In genomic region chr13:26132756-26133155, GRCh38 we compare ENCODE assay signal across 9 cellular contexts.
DNase-seq lines count a peak whose midpoint lies in the region; ATAC-seq and TF ChIP-seq lines count a peak whose summit lies in the region.
"Had no signal": no experiment of that assay in that cellular context is flagged by ENCODE, and none has a peak within 500 bp of the region (broad histone marks: within the 10 kb centered on the region; RNA-seq: fewer than 3 reads in every experiment).

No MANE protein-coding gene starts in this region.

- no TSS peak for BruUV-seq in Calu3 (replicated peaks; lab: Mats Ljungman, UMichigan)

- 44 to 52% methylated on average over 2 of the region's 2 CpGs for WGBS in GM23248 (ENCODE audit: low coverage in 1 of 2, low lambda C conversion rate in 2 of 2, missing lambda C conversion rate in 2 of 2), 2 experiments

- H3K9me3 ChIP-seq in GM23248 (ENCODE audit: low read depth): no peaks in the 10 kb centered on the region
- H3K9me3 ChIP-seq in RWPE2 (ENCODE audit: severe bottlenecking): no peaks in the 10 kb centered on the region
- H3K9me3 ChIP-seq in left lung: peaks cover 0 to 1% of the 10 kb centered on the region in 2 donors

- H3K27ac ChIP-seq in GM23248 (no peak overlapping the region), RWPE2 (ENCODE audit: poor library complexity, severe bottlenecking) (no peak overlapping the region), left lung (no peak overlapping the region)

- no peak overlapping the region for H3K9ac ChIP-seq in GM23248

- H3K36me3 ChIP-seq in GM23248 (ENCODE audit: low read depth) (no peaks in the 10 kb centered on the region), RWPE2 (ENCODE audit: low read depth) (no peaks in the 10 kb centered on the region), left lung (no peaks in the 10 kb centered on the region)

- peaks cover 7% of the 10 kb centered on the region for H3K27me3 Mint-ChIP-seq in Calu3 (ENCODE audit: unreplicated experiment)

- H3K9me3 Mint-ChIP-seq in Calu3 (ENCODE audit: low read depth, unreplicated experiment): no peaks in the 10 kb centered on the region
- H3K9me3 Mint-ChIP-seq: effector memory CD8-positive, alpha-beta T cell had no signal

- H3K27me3 ChIP-seq in GM23248 (replicated peaks; ENCODE audit: insufficient read depth) (0 out of 2 replicates have a peak, but pooled peaks cover 4% of the 10 kb centered on the region), RWPE2 (ENCODE audit: insufficient read depth, poor library complexity, severe bottlenecking) (peaks cover 3% of the 10 kb centered on the region), left lung (no peaks in the 10 kb centered on the region)

- H2AFZ ChIP-seq in GM23248: no peak overlapping the region

- no peaks in the 10 kb centered on the region for H3F3A ChIP-seq in GM23248 (ENCODE audit: insufficient read depth)

- in situ Hi-C loops in GM23248 (cut with MboI): no loop called here

- CTCF ChIA-PET in Calu3 (lab: Charles Lee): no interaction called here

- TF ChIP-seq CTCF in RWPE2 (IDR thresholded peaks at IDR 0.05; ENCODE audit: poor library complexity, severe bottlenecking): peak; percentile 30
- TF ChIP-seq CTCF in Calu3 (IDR thresholded peaks at IDR 0.05; ENCODE audit: unreplicated experiment): no peak
- no peak for TF ChIP-seq CTCF in left lung (IDR thresholded peaks at IDR 0.05)

- H3K4me1 ChIP-seq in GM23248 (ENCODE audit: insufficient read depth) (no peaks in the 10 kb centered on the region), RWPE2 (ENCODE audit: insufficient read depth, poor library complexity, severe bottlenecking) (no peaks in the 10 kb centered on the region), left lung (no peaks in the 10 kb centered on the region)

- H4K20me1 ChIP-seq in GM23248 (ENCODE audit: insufficient read depth): no peaks in the 10 kb centered on the region

- no peak overlapping the region for H3K4me2 ChIP-seq in GM23248 (ENCODE audit: unreplicated experiment)

- intact Hi-C loops in Calu3 (cut with micrococcal nuclease; ENCODE audit: unreplicated experiment): no loop called here
- intact Hi-C loops in left lung (cut with DNase I): no loop called here

- H3K4me3 Mint-ChIP-seq in Calu3 (ENCODE audit: low read depth, unreplicated experiment): no peak overlapping the region
- H3K4me3 Mint-ChIP-seq: effector memory CD8-positive, alpha-beta T cell had no signal

- no peak for ATAC-seq in RWPE2 (ENCODE audit: low read depth)
- ATAC-seq in left lung: no peak
- ATAC-seq in GM19324 (IDR thresholded peaks at IDR 0.05; ENCODE audit: low FRiP score, unreplicated experiment): no peak
- ATAC-seq: effector memory CD8-positive, alpha-beta T cell had no signal

- no peaks in the 10 kb centered on the region for H3K4me1 Mint-ChIP-seq in Calu3 (ENCODE audit: low read depth, unreplicated experiment)

- H3K27ac Mint-ChIP-seq in Calu3 (ENCODE audit: unreplicated experiment): no peak overlapping the region
- H3K27ac Mint-ChIP-seq: effector memory CD8-positive, alpha-beta T cell had no signal

- no peaks in the 10 kb centered on the region for H3K36me3 Mint-ChIP-seq in Calu3 (ENCODE audit: insufficient read depth, unreplicated experiment)

- H3K4me3 ChIP-seq in GM23248: no peak overlapping the region
- H3K4me3 ChIP-seq in RWPE2 (ENCODE audit: severe bottlenecking): no peak overlapping the region
- no peak overlapping the region for H3K4me3 ChIP-seq in left lung

- DNase-seq in AG08396 (ENCODE audit: low spot score) (peak; percentile 7), GM23248 (peak; percentile 52), RWPE2 (ENCODE audit: low spot score) (no peak), globus pallidus (ENCODE audit: low spot score) (peak; percentile 37), Calu3 (no peak), left lung (no peak), NCI-H1930 (lab: John Stamatoyannopoulos, UW) (no peak)
- DNase-seq: effector memory CD8-positive, alpha-beta T cell had no signal

- H3K9me2 ChIP-seq in GM23248 (ENCODE audit: insufficient read depth): no peaks in the 10 kb centered on the region

- H3K79me2 ChIP-seq in GM23248 (ENCODE audit: insufficient read depth): no peaks in the 10 kb centered on the region

Comparison
In these comparisons a context has a peak if more than half of its experiments do, and no peak if none do; other contexts are left out.
1. DNase-seq: peak in AG08396 (single experiment), GM23248 (single experiment) and globus pallidus (single experiment); none in RWPE2 (single experiment), Calu3 (single experiment), left lung (0 of 2) and NCI-H1930 (0 of 2).